In the genomic region with DNA sequence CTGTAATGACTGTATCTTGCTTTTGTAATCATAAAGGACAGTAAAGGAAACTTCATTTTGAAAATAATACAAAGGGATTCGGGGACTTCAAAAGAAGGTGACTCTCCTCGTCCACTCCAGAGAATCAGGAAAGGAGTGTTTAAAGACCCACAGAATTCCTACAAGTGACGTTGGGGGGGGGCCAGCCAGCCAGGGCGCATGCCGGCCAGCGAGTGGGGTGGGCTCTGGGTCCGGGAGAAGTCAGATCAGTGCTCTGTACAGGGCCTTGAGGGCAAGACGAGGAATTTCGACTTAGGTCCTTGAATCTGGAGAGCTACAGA, we compare ENCODE assay signal across 10 cellular contexts. TPM values are rescaled to one million over a fixed set of nuclear protein-coding genes. Genes with fewer than 3 reads are reported as not detected.
DNase-seq lines count a peak whose midpoint lies in the region; ATAC-seq and TF ChIP-seq lines count a peak whose summit lies in the region.
"Had no signal": no experiment of that assay in that cellular context is flagged by ENCODE, and none has a peak within 500 bp of the region (broad histone marks: within the 10 kb centered on the region; RNA-seq: fewer than 3 reads in every experiment).

No MANE protein-coding gene starts in this region.

- peaks cover 30 to 45% of the 10 kb centered on the region in 2 donors for H3K27me3 Mint-ChIP-seq in CD4-positive, alpha-beta memory T cell

- H3K4me1 ChIP-seq in CD4-positive, alpha-beta memory T cell (ENCODE audit: insufficient read depth, low read length): peaks cover 7% of the 10 kb centered on the region
- H3K4me1 ChIP-seq in psoas muscle: peaks cover 13% of the 10 kb centered on the region

- no peak for DNase-seq in CD4-positive, alpha-beta memory T cell
- DNase-seq in SK-N-MC (ENCODE audit: low read depth, low spot score) (no peak), fibroblast of the aortic adventitia (ENCODE audit: low read depth) (no peak), psoas muscle (no peak), NCI-H2107 (lab: John Stamatoyannopoulos, UW) (no peak), NCI-H2171 treated with DMSO at 0.1 percent for 48 hours (lab: John Stamatoyannopoulos, UW) (no peak)
- DNase-seq: DMS79, NCI-H774 had no signal

- peaks cover 0 to 10% (median 1%) of the 10 kb centered on the region in 4 donors for H3K4me1 Mint-ChIP-seq in CD4-positive, alpha-beta memory T cell

- H3K4me3 ChIP-seq in CD4-positive, alpha-beta memory T cell (ENCODE audit: low read length in 2 of 2): no peak overlapping the region
- H3K4me3 ChIP-seq in SK-N-MC: peak overlapping the region; percentile 88
- H3K4me3 ChIP-seq in fibroblast of the aortic adventitia (ENCODE audit: low read depth, low read length): peak overlapping the region; percentile 92
- H3K4me3 ChIP-seq in psoas muscle: peak overlapping the region; percentile 79

- ATAC-seq in psoas muscle (no peak), HG02623 (IDR thresholded peaks at IDR 0.05; ENCODE audit: unreplicated experiment) (no peak), HG02798 (IDR thresholded peaks at IDR 0.05; ENCODE audit: poor library complexity, unreplicated experiment) (no peak)

- TF ChIP-seq CTCF in fibroblast of the aortic adventitia (IDR thresholded peaks at IDR 0.05; ENCODE audit: insufficient read depth, low read length) (no peak), psoas muscle (IDR thresholded peaks at IDR 0.05) (no peak)

- POLR2A ChIA-PET in CD4-positive, alpha-beta memory T cell (lab: Charles Lee; ENCODE audit: partially characterized antibody): no interaction called here

- H3K36me3 Mint-ChIP-seq in CD4-positive, alpha-beta memory T cell: no peaks in the 10 kb centered on the region

- peaks cover 16% of the 10 kb centered on the region for H3K27me3 ChIP-seq in CD4-positive, alpha-beta memory T cell (ENCODE audit: insufficient read depth, low read length)
- H3K27me3 ChIP-seq in psoas muscle (ENCODE audit: insufficient read depth in 3 of 3, low read length in 2 of 3): no peaks in the 10 kb centered on the region

- H3K4me3 Mint-ChIP-seq in CD4-positive, alpha-beta memory T cell: peak overlapping the region in 7 of 8 donors; percentile 6 to 62 (median 48)

- no peak overlapping the region for H3K27ac Mint-ChIP-seq in CD4-positive, alpha-beta memory T cell

- intact Hi-C loops in CD4-positive, alpha-beta memory T cell (cut with micrococcal nuclease): no loop called here
- intact Hi-C loops in psoas muscle (cut with DNase I): loop anchor here (1.0 to 5.0 kb wide), 2 partner anchors 33 to 79 kb away; no protein-coding TSS in a partner anchor

- no peak overlapping the region for H3K9ac ChIP-seq in SK-N-MC (ENCODE audit: insufficient read length)

- no peaks in the 10 kb centered on the region for H3K36me3 ChIP-seq in CD4-positive, alpha-beta memory T cell (ENCODE audit: insufficient read depth, low read length)
- H3K36me3 ChIP-seq in SK-N-MC (ENCODE audit: insufficient read depth, low read length): no peaks in the 10 kb centered on the region
- H3K36me3 ChIP-seq in psoas muscle (ENCODE audit: insufficient read depth in 1 of 2, low read depth in 1 of 2): no peaks in the 10 kb centered on the region

- CTCF ChIA-PET in CD4-positive, alpha-beta memory T cell (lab: Charles Lee; ENCODE audit: partially characterized antibody): interaction anchor here (1.5 to 1.6 kb wide), 2 partner anchors 9 to 80 kb away, joined by 4 to 5 read pairs; no protein-coding TSS in a partner anchor

- WGBS in psoas muscle, 3 donors: 66 to 79% (median 68%) methylated on average over 9 of the region's 9 CpGs

- no peak overlapping the region for H3K27ac ChIP-seq in CD4-positive, alpha-beta memory T cell (ENCODE audit: low read depth, low read length)
- H3K27ac ChIP-seq in SK-N-MC (no peak overlapping the region), psoas muscle (peak overlapping the region; percentile 77)

- H3K9me3 ChIP-seq in CD4-positive, alpha-beta memory T cell (ENCODE audit: control insufficient read depth in 1 of 2, low read length in 2 of 2): no peaks in the 10 kb centered on the region
- H3K9me3 ChIP-seq in SK-N-MC (ENCODE audit: low read depth, low read length): no peaks in the 10 kb centered on the region
- no peaks in the 10 kb centered on the region for H3K9me3 ChIP-seq in psoas muscle

- H3K9me3 Mint-ChIP-seq in CD4-positive, alpha-beta memory T cell: no peaks in the 10 kb centered on the region

RNA-seq across cellular contexts. Expression of gene CD9, which starts 1.0 kb away (rescaled TPM):
- 1 to 10 TPM; 4.5 to 5.8 TPM for total RNA-seq in CD4-positive, alpha-beta memory T cell
- polyA plus RNA-seq in CD4-positive, alpha-beta memory T cell: 1 to 10 TPM; 1.4 to 4.4 TPM
- 56.2 and 407 TPM in 2 replicates for total RNA-seq in fibroblast of the aortic adventitia (ENCODE audit: low replicate concordance)
- 10 to 100 TPM; 23.0 to 40.2 (median 30.6) TPM for total RNA-seq in psoas muscle
- polyA plus RNA-seq in psoas muscle: 10 to 100 TPM; 26.1 to 90.9 (median 45.4) TPM

Comparison
In these comparisons a context has a peak if more than half of its experiments do, and no peak if none do; other contexts are left out.
1. H3K4me3 ChIP-seq: peak in SK-N-MC (single experiment), fibroblast of the aortic adventitia (single experiment) and psoas muscle (single experiment); none in CD4-positive, alpha-beta memory T cell (0 of 2).